Comparison of ENCODE assay signal across 14 cellular contexts in the genomic region with DNA sequence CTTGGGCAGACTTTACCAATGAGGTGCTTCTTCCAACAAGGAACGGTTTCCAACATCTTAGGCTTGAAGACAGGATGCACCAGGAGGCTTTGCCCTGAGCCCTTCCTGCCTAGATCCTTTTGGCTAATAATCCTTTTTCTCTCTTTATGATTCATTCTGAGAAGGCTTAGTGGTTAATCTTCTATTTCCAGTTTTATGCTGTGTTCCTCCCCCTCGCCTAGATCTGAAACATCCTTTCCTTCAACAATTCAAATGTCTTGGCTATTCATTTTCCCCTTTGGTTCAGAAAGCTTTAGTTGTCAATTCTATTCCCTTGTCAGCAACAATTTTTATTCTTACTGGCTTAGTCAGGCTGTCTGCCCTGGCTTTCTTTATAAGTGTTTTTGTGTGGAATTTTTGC.
DNase-seq lines count a peak whose midpoint lies in the region; ATAC-seq and TF ChIP-seq lines count a peak whose summit lies in the region.
"Had no signal": no experiment of that assay in that cellular context is flagged by ENCODE, and none has a peak within 500 bp of the region (broad histone marks: within the 10 kb centered on the region; RNA-seq: fewer than 3 reads in every experiment).

No MANE protein-coding gene starts in this region.

- POLR2A ChIA-PET in activated CD8-positive, alpha-beta T cell treated with anti-CD3 and anti-CD28 coated beads for 36 hours (lab: Charles Lee), result interaction anchor here (0.5 to 0.6 kb wide), 2 partner anchors 12 to 15 kb away, joined by 3 to 4 read pairs; no protein-coding TSS in a partner anchor
- POLR2A ChIA-PET in activated CD8-positive, alpha-beta T cell treated with anti-CD3 and anti-CD28 coated beads, Interleukin-2, amount 10 ng/mL, durations not matched to agents 7 days and 5 days (lab: Charles Lee), result interaction anchor here (0.7 kb wide), 1 partner anchor 637 kb away, joined by 3 read pairs; no protein-coding TSS in a partner anchor

- peak; percentile 47 for ATAC-seq in activated CD8-positive, alpha-beta T cell treated with anti-CD3 and anti-CD28 coated beads for 36 hours
- no peak for ATAC-seq in activated CD8-positive, alpha-beta T cell treated with anti-CD3 and anti-CD28 coated beads, Interleukin-2, amount 10 ng/mL, durations not matched to agents 7 days and 5 days
- no peak for ATAC-seq in GM18861 (IDR thresholded peaks at IDR 0.05; ENCODE audit: unreplicated experiment)
- ATAC-seq in HG02610 (IDR thresholded peaks at IDR 0.05; ENCODE audit: unreplicated experiment), result no peak
- ATAC-seq: A549, natural killer cell had no signal

- H3K27me3 Mint-ChIP-seq in activated CD8-positive, alpha-beta T cell treated with anti-CD3 and anti-CD28 coated beads for 36 hours, result no peaks in the 10 kb centered on the region
- no peaks in the 10 kb centered on the region for H3K27me3 Mint-ChIP-seq in activated CD8-positive, alpha-beta T cell treated with anti-CD3 and anti-CD28 coated beads, Interleukin-2, amount 10 ng/mL, durations not matched to agents 7 days and 5 days (ENCODE audit: low read depth)

- no peak overlapping the region for H3K27ac Mint-ChIP-seq in activated CD8-positive, alpha-beta T cell treated with anti-CD3 and anti-CD28 coated beads for 36 hours
- no peak overlapping the region for H3K27ac Mint-ChIP-seq in activated CD8-positive, alpha-beta T cell treated with anti-CD3 and anti-CD28 coated beads, Interleukin-2, amount 10 ng/mL, durations not matched to agents 7 days and 5 days
- H3K27ac Mint-ChIP-seq: activated naive CD4-positive, alpha-beta T cell treated with anti-CD3 and anti-CD28 coated beads for 36 hours; natural killer cell had no signal

- CTCF ChIA-PET in activated CD8-positive, alpha-beta T cell treated with anti-CD3 and anti-CD28 coated beads for 36 hours (lab: Charles Lee), result interaction anchor here (1.0 kb wide), 1 partner anchor 67 kb away, joined by 4 read pairs; no protein-coding TSS in a partner anchor
- CTCF ChIA-PET in activated CD8-positive, alpha-beta T cell treated with anti-CD3 and anti-CD28 coated beads, Interleukin-2, amount 10 ng/mL, durations not matched to agents 7 days and 5 days (lab: Charles Lee), result no interaction called here

- intact Hi-C loops in activated CD8-positive, alpha-beta T cell treated with anti-CD3 and anti-CD28 coated beads for 36 hours (cut with micrococcal nuclease), result no loop called here

- peaks cover 4% of the 10 kb centered on the region for H3K36me3 Mint-ChIP-seq in activated CD8-positive, alpha-beta T cell treated with anti-CD3 and anti-CD28 coated beads for 36 hours (ENCODE audit: low read depth)
- peaks cover 18% of the 10 kb centered on the region for H3K36me3 Mint-ChIP-seq in activated CD8-positive, alpha-beta T cell treated with anti-CD3 and anti-CD28 coated beads, Interleukin-2, amount 10 ng/mL, durations not matched to agents 7 days and 5 days (ENCODE audit: low read depth)
- H3K36me3 Mint-ChIP-seq: natural killer cell had no signal

- H3K4me3 Mint-ChIP-seq in activated CD8-positive, alpha-beta T cell treated with anti-CD3 and anti-CD28 coated beads for 36 hours, result no peak overlapping the region
- no peak overlapping the region for H3K4me3 Mint-ChIP-seq in activated CD8-positive, alpha-beta T cell treated with anti-CD3 and anti-CD28 coated beads, Interleukin-2, amount 10 ng/mL, durations not matched to agents 7 days and 5 days
- H3K4me3 Mint-ChIP-seq: activated naive CD4-positive, alpha-beta T cell treated with anti-CD3 and anti-CD28 coated beads for 36 hours; natural killer cell had no signal

- DNase-seq in activated CD8-positive, alpha-beta T cell treated with anti-CD3 and anti-CD28 coated beads for 36 hours, result no peak
- DNase-seq in activated CD8-positive, alpha-beta T cell treated with anti-CD3 and anti-CD28 coated beads, Interleukin-2, amount 10 ng/mL, durations not matched to agents 7 days and 5 days, result no peak
- DNase-seq in amniotic epithelial cell (ENCODE audit: low read depth) (peak; percentile 75), kidney glomerular epithelial cell (lab: John Stamatoyannopoulos, UW) (peak; percentile 48), GM13977 (ENCODE audit: low spot score) (no peak), NCI-H2196 (lab: John Stamatoyannopoulos, UW; ENCODE audit: unreplicated experiment) (no peak)
- DNase-seq: activated naive CD4-positive, alpha-beta T cell treated with anti-CD3 and anti-CD28 coated beads for 36 hours; natural killer cell; NCI-H2171; RPMI8226; spleen had no signal

- H3K4me1 Mint-ChIP-seq in activated CD8-positive, alpha-beta T cell treated with anti-CD3 and anti-CD28 coated beads for 36 hours (ENCODE audit: low read depth), result peaks cover 12% of the 10 kb centered on the region
- H3K4me1 Mint-ChIP-seq in activated CD8-positive, alpha-beta T cell treated with anti-CD3 and anti-CD28 coated beads, Interleukin-2, amount 10 ng/mL, durations not matched to agents 7 days and 5 days (ENCODE audit: low read depth), result peaks cover 8% of the 10 kb centered on the region
- H3K4me1 Mint-ChIP-seq: natural killer cell had no signal

- H3K9me3 Mint-ChIP-seq in activated CD8-positive, alpha-beta T cell treated with anti-CD3 and anti-CD28 coated beads for 36 hours, result peaks cover 12% of the 10 kb centered on the region
- H3K9me3 Mint-ChIP-seq in activated CD8-positive, alpha-beta T cell treated with anti-CD3 and anti-CD28 coated beads, Interleukin-2, amount 10 ng/mL, durations not matched to agents 7 days and 5 days (ENCODE audit: insufficient read depth), result peaks cover 11% of the 10 kb centered on the region

- TF ChIP-seq CTCF in activated CD8-positive, alpha-beta T cell treated with anti-CD3 and anti-CD28 coated beads for 36 hours (IDR thresholded peaks at IDR 0.05), result no peak
- no peak for TF ChIP-seq CTCF in GM13977 (IDR thresholded peaks at IDR 0.05; ENCODE audit: extremely low read depth, insufficient read depth, missing control alignments)

- in situ Hi-C loops in GM13977 (cut with MboI; ENCODE audit: low pct_unique_long_range_greater_than_20kb, low sequenced_read_pairs, unreplicated experiment), result no loop called here

Comparison
In these comparisons a context has a peak if more than half of its experiments do, and no peak if none do; other contexts are left out.
1. DNase-seq: peak in amniotic epithelial cell (single experiment) and kidney glomerular epithelial cell (single experiment); none in activated CD8-positive, alpha-beta T cell treated with anti-CD3 and anti-CD28 coated beads for 36 hours (single experiment), activated CD8-positive, alpha-beta T cell treated with anti-CD3 and anti-CD28 coated beads, Interleukin-2, amount 10 ng/mL, durations not matched to agents 7 days and 5 days (single experiment), GM13977 (single experiment) and NCI-H2196 (single experiment).